ENCODE assay signal across 12 cellular contexts in genomic region chr6:4459032-4459431, GRCh38.
DNase-seq lines count a peak whose midpoint lies in the region; ATAC-seq lines count a peak whose summit lies in the region.
"Had no signal": no experiment of that assay in that cellular context is flagged by ENCODE, and none has a peak within 500 bp of the region (broad histone marks: within the 10 kb centered on the region; RNA-seq: fewer than 3 reads in every experiment).

No MANE protein-coding gene starts in this region.

- DNase-seq in NCI-H2029 (lab: John Stamatoyannopoulos, UW) (peak; percentile 48), NCI-H2029 treated with DMSO at 0.1 percent for 48 hours (lab: John Stamatoyannopoulos, UW) (no peak), SW480 (ENCODE audit: low spot score) (peak; percentile 7), fibroblast of peridontal ligament (ENCODE audit: extremely low read depth) (peak; percentile 47), stromal cell of bone marrow (ENCODE audit: low read depth) (peak; percentile 32), NCI-H510A treated with DMSO at 0.1 percent for 48 hours (lab: John Stamatoyannopoulos, UW) (no peak)
- DNase-seq: ACHN; activated effector memory CD4-positive, alpha-beta T cell treated with Interleukin-2 at 50 U/mL for 16 hours; NCI-H1092; occipital lobe had no signal

- no peak for ATAC-seq in HG02571 (IDR thresholded peaks at IDR 0.05; ENCODE audit: unreplicated experiment)
- no peak for ATAC-seq in HG02885 (IDR thresholded peaks at IDR 0.05; ENCODE audit: poor library complexity, unreplicated experiment)

Comparison
In these comparisons a context has a peak if more than half of its experiments do, and no peak if none do; other contexts are left out.
1. DNase-seq: peak in NCI-H2029 (single experiment), SW480 (single experiment), fibroblast of peridontal ligament (single experiment) and stromal cell of bone marrow (single experiment); none in NCI-H2029 treated with DMSO at 0.1 percent for 48 hours (single experiment) and NCI-H510A treated with DMSO at 0.1 percent for 48 hours (single experiment).